Comparison of ENCODE assay signal across 9 cellular contexts in the genomic region with DNA sequence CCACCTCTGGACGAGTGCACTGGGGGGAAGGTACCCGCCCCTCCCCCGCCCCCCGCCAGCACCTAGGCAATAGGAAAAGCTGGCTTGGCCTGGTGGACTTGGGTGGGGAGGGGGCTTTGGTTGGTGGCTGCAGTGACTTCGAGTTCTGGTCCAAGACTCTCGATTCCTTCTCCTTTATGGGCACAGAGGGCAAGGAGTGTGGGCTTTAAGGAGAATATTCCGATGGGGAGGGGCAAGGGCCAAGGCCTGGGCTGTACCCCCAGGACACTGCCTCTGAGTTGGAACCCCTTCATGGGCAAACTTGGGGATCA. TPM values are rescaled to one million over a fixed set of nuclear protein-coding genes. Genes with fewer than 3 reads are reported as not detected.
DNase-seq lines count a peak whose midpoint lies in the region; ATAC-seq and TF ChIP-seq lines count a peak whose summit lies in the region.
"Had no signal": no experiment of that assay in that cellular context is flagged by ENCODE, and none has a peak within 500 bp of the region (broad histone marks: within the 10 kb centered on the region; RNA-seq: fewer than 3 reads in every experiment).

No MANE protein-coding gene starts in this region.

- peaks cover 34 to 76% (median 58%) of the 10 kb centered on the region in 4 donors for H3K4me1 ChIP-seq in stomach

- peaks cover 57% of the 10 kb centered on the region for H3K4me1 Mint-ChIP-seq in HFFc6 (ENCODE audit: low read depth)

- no peaks in the 10 kb centered on the region for H3K9me3 Mint-ChIP-seq in HFFc6
- no peaks in the 10 kb centered on the region for H3K9me3 Mint-ChIP-seq in activated naive CD4-positive, alpha-beta T cell treated with anti-CD3 and anti-CD28 coated beads, Interleukin-2, amount 50 U/mL, for 72 hours

- TF ChIP-seq POLR2A in stomach (IDR thresholded peaks at IDR 0.05): no peak

- intact Hi-C loops in stomach (cut with DNase I; ENCODE audit: low total_unique reads): no loop called here

- H3K36me3 Mint-ChIP-seq in HFFc6 (ENCODE audit: low read depth): peaks cover 8% of the 10 kb centered on the region; the same call in 1 of the 2 replicates
- no peaks in the 10 kb centered on the region for H3K36me3 Mint-ChIP-seq in activated naive CD4-positive, alpha-beta T cell treated with anti-CD3 and anti-CD28 coated beads, Interleukin-2, amount 50 U/mL, for 72 hours

- WGBS in stomach, 5 donors: 0 to 5% (median 2%) methylated on average over 7 of the region's 7 CpGs; no CpG with 5 or more reads in 1 of the 5 donors

- peak overlapping the region; percentile 83 to 89 (median 85) for H3K27ac ChIP-seq in stomach

- H3K27me3 Mint-ChIP-seq in HFFc6 (ENCODE audit: insufficient read depth): no peaks in the 10 kb centered on the region

- no peaks in the 10 kb centered on the region for H3K27me3 ChIP-seq in stomach

- H3K36me3 ChIP-seq in stomach: no peaks in the 10 kb centered on the region

- ATAC-seq in activated naive CD4-positive, alpha-beta T cell treated with anti-CD3 and anti-CD28 coated beads, Interleukin-2, amount 50 U/mL, for 72 hours: peak; percentile 2 to 30
- no peak for ATAC-seq in GM19351 (IDR thresholded peaks at IDR 0.05; ENCODE audit: unreplicated experiment)

- DNase-seq in HFFc6 (no peak), stomach (no peak), ecto neural progenitor cell (ENCODE audit: low spot score) (no peak), NCI-H774 (lab: John Stamatoyannopoulos, UW) (no peak), iPS-NIHi11 (ENCODE audit: low spot score) (no peak)
- peak in 1 of 2 donors; percentile 7 for DNase-seq in activated naive CD4-positive, alpha-beta T cell treated with anti-CD3 and anti-CD28 coated beads, Interleukin-2, amount 50 U/mL, for 72 hours (ENCODE audit: low spot score in 2 of 2)

- H3K9me3 ChIP-seq in iPS-18c (ENCODE audit: control insufficient read depth, insufficient read depth, low read length): peaks cover 2% of the 10 kb centered on the region
- H3K9me3 ChIP-seq in stomach: no peaks in the 10 kb centered on the region

- no peak for TF ChIP-seq EP300 in stomach (IDR thresholded peaks at IDR 0.05)

- peak overlapping the region; percentile 62 for H3K4me3 ChIP-seq in iPS-18c (ENCODE audit: insufficient read depth, low read depth, low read length)
- peak overlapping the region; percentile 73 to 87 (median 80) for H3K4me3 ChIP-seq in stomach

- peak overlapping the region; percentile 88 for H3K4me3 Mint-ChIP-seq in HFFc6

- TF ChIP-seq CTCF in HFFc6 (IDR thresholded peaks at IDR 0.05) (no peak), stomach (IDR thresholded peaks at IDR 0.05) (no peak)

- H3K27ac Mint-ChIP-seq in HFFc6: peak overlapping the region; percentile 76
- H3K27ac Mint-ChIP-seq in activated naive CD4-positive, alpha-beta T cell treated with anti-CD3 and anti-CD28 coated beads, Interleukin-2, amount 50 U/mL, for 72 hours: no peak overlapping the region

RNA-seq across cellular contexts. Expression of a gene that starts 0.4 kb away (rescaled TPM):
- total RNA-seq in HFFc6 (2021; fragmentation: NEBNext Ultra II Directional; extraction: Animal tissue kit (Norgen Biotek cat#: 25700)): 10 to 100 TPM; 15.3 to 23.3 (median 17.5) TPM
- total RNA-seq in activated naive CD4-positive, alpha-beta T cell treated with anti-CD3 and anti-CD28 coated beads, Interleukin-2, amount 50 U/mL, for 72 hours: 10 to 100 TPM; 23.6 to 27.3 TPM
- 100 to 1,000 TPM in 3 of 5 donors, 10 to 100 TPM in 2; 16.1 to 172 (median 103) TPM for total RNA-seq in stomach
- polyA plus RNA-seq in stomach: 10 to 100 TPM; 44.7 to 86.8 (median 49.1) TPM

RNA-seq across cellular contexts. Expression of a gene that starts 29.1 kb away (rescaled TPM):
- total RNA-seq in HFFc6 (2021; fragmentation: NEBNext Ultra II Directional; extraction: Animal tissue kit (Norgen Biotek cat#: 25700)): 100 to 1,000 TPM; 214 to 272 (median 261) TPM
- total RNA-seq in activated naive CD4-positive, alpha-beta T cell treated with anti-CD3 and anti-CD28 coated beads, Interleukin-2, amount 50 U/mL, for 72 hours: 10 to 100 TPM; 40.3 to 66.7 TPM
- total RNA-seq in stomach: 100 to 1,000 TPM in 2 of 5 donors, 10 to 100 TPM in 3; 40.8 to 117 (median 77.1) TPM
- 10 to 100 TPM; 32.2 to 76.7 (median 75.3) TPM for polyA plus RNA-seq in stomach

RNA-seq across cellular contexts. Expression of a gene that starts 42.3 kb away (rescaled TPM):
- total RNA-seq in HFFc6 (2021; fragmentation: NEBNext Ultra II Directional; extraction: Animal tissue kit (Norgen Biotek cat#: 25700)): not detected
- total RNA-seq in activated naive CD4-positive, alpha-beta T cell treated with anti-CD3 and anti-CD28 coated beads, Interleukin-2, amount 50 U/mL, for 72 hours: not detected
- total RNA-seq in stomach: 10 to 100 TPM in 2 of 5 donors, under 1 TPM in 2, not detected in 1; 0.45 to 12.0 (median 6.0) TPM
- 1 to 10 TPM; 2.6 to 8.5 (median 4.9) TPM for polyA plus RNA-seq in stomach
- total RNA-seq: RPMI7951 had no signal

RNA-seq across cellular contexts. Expression of a gene that starts 52.2 kb away (rescaled TPM):
- total RNA-seq in HFFc6 (2021; fragmentation: NEBNext Ultra II Directional; extraction: Animal tissue kit (Norgen Biotek cat#: 25700)): 10 to 100 TPM; 14.9 to 20.4 (median 17.5) TPM
- 10 to 100 TPM; 24.4 to 51.0 TPM for total RNA-seq in activated naive CD4-positive, alpha-beta T cell treated with anti-CD3 and anti-CD28 coated beads, Interleukin-2, amount 50 U/mL, for 72 hours
- 10 to 100 TPM; 18.7 to 54.8 (median 22.0) TPM for total RNA-seq in stomach
- polyA plus RNA-seq in stomach: 10 to 100 TPM; 23.9 to 29.4 (median 28.7) TPM

RNA-seq across cellular contexts. Expression of a gene that starts 53.4 kb away (rescaled TPM):
- total RNA-seq in HFFc6 (2021; fragmentation: NEBNext Ultra II Directional; extraction: Animal tissue kit (Norgen Biotek cat#: 25700)): 1 to 10 TPM; 3.3 to 7.7 (median 6.5) TPM
- 100 to 1,000 TPM in 1 of 2 donors, 10 to 100 TPM in 1; 45.9 to 101 TPM for total RNA-seq in activated naive CD4-positive, alpha-beta T cell treated with anti-CD3 and anti-CD28 coated beads, Interleukin-2, amount 50 U/mL, for 72 hours
- 10 to 100 TPM in 1 of 5 donors, 1 to 10 TPM in 2, under 1 TPM in 1, not detected in 1; 0.87 to 15.8 (median 3.7) TPM for total RNA-seq in stomach
- 1 to 10 TPM in 2 of 3 donors, not detected in 1; 1.2 to 2.0 TPM for polyA plus RNA-seq in stomach
